In the genomic region with DNA sequence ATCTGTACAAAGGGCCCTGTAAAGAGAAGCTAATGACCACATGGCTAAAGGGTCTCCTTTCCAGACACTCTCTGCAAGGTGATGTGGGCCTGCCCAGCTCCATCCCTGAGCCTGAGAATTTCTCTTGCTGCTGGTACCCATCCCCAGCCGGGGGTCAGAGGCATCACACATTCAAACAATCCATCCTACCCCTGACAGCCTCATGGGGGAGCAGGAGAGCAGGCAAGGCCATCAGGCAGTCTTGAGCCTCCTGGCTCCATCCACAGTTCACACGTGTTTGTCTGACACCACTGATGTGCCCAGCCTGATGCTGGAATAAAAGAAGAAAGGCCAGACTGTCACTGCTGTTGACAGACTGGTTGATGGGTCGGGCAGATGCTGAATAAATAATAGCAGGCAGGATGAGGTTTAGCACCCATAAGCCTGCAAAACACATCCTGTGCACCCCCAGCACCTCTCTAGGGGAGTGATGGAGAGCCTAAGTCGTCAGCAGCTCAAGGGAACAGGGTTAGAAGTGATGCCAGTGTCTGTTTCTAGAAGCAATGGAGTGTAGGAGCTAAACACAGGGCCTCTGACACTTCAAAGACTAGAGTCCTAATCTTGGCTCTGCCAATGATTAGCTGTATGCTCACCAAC, we compare ENCODE assay signal across 8 cellular contexts. TPM values are rescaled to one million over a fixed set of nuclear protein-coding genes. Genes with fewer than 3 reads are reported as not detected.
DNase-seq lines count a peak whose midpoint lies in the region; ATAC-seq, FAIRE-seq and TF ChIP-seq lines count a peak whose summit lies in the region.

No MANE protein-coding gene starts in this region.

- peaks cover 0 to 6% of the 10 kb centered on the region in 2 experiments for H3K27me3 ChIP-seq in endothelial cell of umbilical vein (ENCODE audit: control insufficient read depth in 2 of 2, insufficient read depth in 2 of 2, low read length in 2 of 2)

- peak; percentile 69 for FAIRE-seq in endothelial cell of umbilical vein (lab: Jason Lieb, UNC)

- no peak overlapping the region for H3K4me3 Mint-ChIP-seq in activated T-helper 1 cell treated with anti-CD3 and anti-CD28 coated beads, Interleukin-12 subunit alpha, Interleukin-12 subunit beta, Interleukin-2, Interleukin-4 antibody, amounts not matched to agents 30 ng/mL and 10 ng/mL and 1 ng/mL, durations not matched to agents 14 hours and 24 hours and 36 hours

- no peaks in the 10 kb centered on the region for H3K9me1 ChIP-seq in endothelial cell of umbilical vein (replicated peaks; ENCODE audit: control insufficient read depth, extremely low read depth, insufficient read depth, low read length)

- no peak overlapping the region for H3K27ac Mint-ChIP-seq in activated T-helper 1 cell treated with anti-CD3 and anti-CD28 coated beads, Interleukin-12 subunit alpha, Interleukin-12 subunit beta, Interleukin-2, Interleukin-4 antibody, amounts not matched to agents 30 ng/mL and 10 ng/mL and 1 ng/mL, durations not matched to agents 14 hours and 24 hours and 36 hours

- H3K9me3 ChIP-seq in endothelial cell of umbilical vein (replicated peaks; ENCODE audit: control insufficient read depth, insufficient read depth, low read length) (no peaks in the 10 kb centered on the region), mucosa of descending colon (no peaks in the 10 kb centered on the region)

- H3K27ac ChIP-seq in endothelial cell of umbilical vein (ENCODE audit: insufficient read depth, low read depth, low read length), result no peak overlapping the region

- ATAC-seq in HG03175 (IDR thresholded peaks at IDR 0.05; ENCODE audit: unreplicated experiment) (peak; percentile 47), mucosa of descending colon (peak; percentile 63), HG03135 (IDR thresholded peaks at IDR 0.05; ENCODE audit: unreplicated experiment) (no peak), GM19324 (IDR thresholded peaks at IDR 0.05; ENCODE audit: low FRiP score, unreplicated experiment) (no peak)

- H3K4me1 Mint-ChIP-seq in activated T-helper 1 cell treated with anti-CD3 and anti-CD28 coated beads, Interleukin-12 subunit alpha, Interleukin-12 subunit beta, Interleukin-2, Interleukin-4 antibody, amounts not matched to agents 30 ng/mL and 10 ng/mL and 1 ng/mL, durations not matched to agents 14 hours and 24 hours and 36 hours (ENCODE audit: low read depth), result no peaks in the 10 kb centered on the region

- TF ChIP-seq CTCF in endothelial cell of umbilical vein (IDR thresholded peaks at IDR 0.05; ENCODE audit: extremely low read depth in 1 of 2, insufficient read depth in 1 of 2, low read depth in 1 of 2, low read length in 2 of 2) (peak; percentile 40 to 70), mucosa of descending colon (IDR thresholded peaks at IDR 0.05) (peak; percentile 11)

- BruUV-seq in endothelial cell of umbilical vein (replicated peaks; lab: Mats Ljungman, UMichigan), result no TSS peak

- H4K20me1 ChIP-seq in endothelial cell of umbilical vein (replicated peaks; ENCODE audit: control insufficient read depth, extremely low read depth, insufficient read depth, low read length), result no peaks in the 10 kb centered on the region

- no peaks in the 10 kb centered on the region for H3K79me2 ChIP-seq in endothelial cell of umbilical vein (ENCODE audit: control insufficient read depth, insufficient read depth, low read length)

- dilution Hi-C loops in endothelial cell of umbilical vein (cut with MboI; ENCODE audit: extremely low pct_ligation_motif_present, low sequenced_read_pairs), result no loop called here

- no peak overlapping the region for H2AFZ ChIP-seq in endothelial cell of umbilical vein (ENCODE audit: low read depth, low read length)

- intact Hi-C loops in endothelial cell of umbilical vein (cut with micrococcal nuclease), result no loop called here
- intact Hi-C loops in mucosa of descending colon (cut with DNase I, micrococcal nuclease), result no loop called here
- intact Hi-C loops in activated T-helper 1 cell treated with anti-CD3 and anti-CD28 coated beads, Interleukin-12 subunit alpha, Interleukin-12 subunit beta, Interleukin-2, Interleukin-4 antibody, amounts not matched to agents 30 ng/mL and 10 ng/mL and 1 ng/mL, durations not matched to agents 14 hours and 24 hours and 36 hours (cut with micrococcal nuclease), result no loop called here

- POLR2A ChIA-PET in endothelial cell of umbilical vein (lab: Charles Lee), result no interaction called here

- peak; percentile 7 for DNase-seq in GM04504 (ENCODE audit: low read depth)
- DNase-seq in SW480 (ENCODE audit: low spot score), result peak; percentile 22
- peak; percentile 36 for DNase-seq in endothelial cell of umbilical vein (ENCODE audit: low read depth, low spot score)
- peak in 1 of 3 donors; percentile 25 for DNase-seq in mucosa of descending colon
- no peak for DNase-seq in activated T-helper 1 cell treated with anti-CD3 and anti-CD28 coated beads, Interleukin-12 subunit alpha, Interleukin-12 subunit beta, Interleukin-2, Interleukin-4 antibody, amounts not matched to agents 30 ng/mL and 10 ng/mL and 1 ng/mL, durations not matched to agents 14 hours and 24 hours and 36 hours (ENCODE audit: low spot score)

- no peak overlapping the region for H3K4me2 ChIP-seq in endothelial cell of umbilical vein (ENCODE audit: insufficient read depth, low read length)

- H3K36me3 ChIP-seq in endothelial cell of umbilical vein (ENCODE audit: control insufficient read depth in 2 of 2, extremely low read depth in 1 of 2, insufficient read depth in 2 of 2, low read length in 2 of 2) (no peaks in the 10 kb centered on the region), mucosa of descending colon (ENCODE audit: low read depth) (no peaks in the 10 kb centered on the region)

- H3K4me3 ChIP-seq in endothelial cell of umbilical vein (replicated peaks in 1 of 3; ENCODE audit: insufficient read depth in 1 of 3, low read depth in 1 of 3, low read length in 3 of 3) (no peak overlapping the region), mucosa of descending colon (no peak overlapping the region)

- CTCF ChIA-PET in endothelial cell of umbilical vein (lab: Charles Lee), result interaction anchor here (0.9 to 1.9 kb wide), 5 partner anchors 19 to 274 kb away, joined by 3 to 6 read pairs (median 3); partner anchors contain the start of gene TLL2

- H3K36me3 Mint-ChIP-seq in activated T-helper 1 cell treated with anti-CD3 and anti-CD28 coated beads, Interleukin-12 subunit alpha, Interleukin-12 subunit beta, Interleukin-2, Interleukin-4 antibody, amounts not matched to agents 30 ng/mL and 10 ng/mL and 1 ng/mL, durations not matched to agents 14 hours and 24 hours and 36 hours (ENCODE audit: low read depth), result no peaks in the 10 kb centered on the region

- no peaks in the 10 kb centered on the region for H3K9me3 Mint-ChIP-seq in activated T-helper 1 cell treated with anti-CD3 and anti-CD28 coated beads, Interleukin-12 subunit alpha, Interleukin-12 subunit beta, Interleukin-2, Interleukin-4 antibody, amounts not matched to agents 30 ng/mL and 10 ng/mL and 1 ng/mL, durations not matched to agents 14 hours and 24 hours and 36 hours

- H3K4me1 ChIP-seq in endothelial cell of umbilical vein (ENCODE audit: control insufficient read depth, extremely low read depth, insufficient read depth, low read length), result no peaks in the 10 kb centered on the region
- no peaks in the 10 kb centered on the region for H3K4me1 ChIP-seq in mucosa of descending colon (ENCODE audit: low read depth)

- no peak overlapping the region for H3K9ac ChIP-seq in endothelial cell of umbilical vein (replicated peaks; ENCODE audit: extremely low read depth, insufficient read depth, low read length)

- H3K27me3 Mint-ChIP-seq in activated T-helper 1 cell treated with anti-CD3 and anti-CD28 coated beads, Interleukin-12 subunit alpha, Interleukin-12 subunit beta, Interleukin-2, Interleukin-4 antibody, amounts not matched to agents 30 ng/mL and 10 ng/mL and 1 ng/mL, durations not matched to agents 14 hours and 24 hours and 36 hours (ENCODE audit: insufficient read depth), result peaks cover 20% of the 10 kb centered on the region

- TF ChIP-seq POLR2A in endothelial cell of umbilical vein (IDR thresholded peaks at IDR 0.05; ENCODE audit: low read depth, low read length), result no peak

TF ChIP-seq in endothelial cell of umbilical vein, 7 proteins besides CTCF, POLR2A, EP300 and RAD21:
- TF ChIP-seq GATA2 (IDR thresholded peaks at IDR 0.05; ENCODE audit: insufficient read depth, insufficient read length, low read depth, low read length) (no peak), EZH2 (IDR thresholded peaks at IDR 0.05; ENCODE audit: borderline replicate concordance, low read depth, low read length, severe bottlenecking) (no peak), POLR2AphosphoS5 (IDR thresholded peaks at IDR 0.05; ENCODE audit: insufficient read depth, low read depth, low read length) (no peak), FOS (IDR thresholded peaks at IDR 0.05; ENCODE audit: borderline replicate concordance, insufficient read depth, low read length) (no peak), MAX (IDR thresholded peaks at IDR 0.05; ENCODE audit: insufficient read depth, insufficient read length) (no peak), MYC (IDR thresholded peaks at IDR 0.05; ENCODE audit: low read depth, low read length) (no peak), JUN (IDR thresholded peaks at IDR 0.05; ENCODE audit: borderline replicate concordance, insufficient read depth, insufficient read length, low read depth) (no peak)

RNA-seq across cellular contexts. Expression of gene TLL2, which starts 43.5 kb away (rescaled TPM):
- 0.05 and 0.20 TPM in 2 replicates for total RNA-seq in endothelial cell of umbilical vein
- polyA plus RNA-seq in endothelial cell of umbilical vein, result 0.03 and 0.10 TPM in 2 replicates
- polyA plus RNA-seq in endothelial cell of umbilical vein (2011; cell fraction: cytosol; rRNA removed), result 0.01 and 0.03 TPM in 2 replicates
- 0.06 TPM in 1 of 2 replicates, not detected in the other for polyA plus RNA-seq in endothelial cell of umbilical vein (2011; cell fraction: nucleus; rRNA removed)
- polyA plus RNA-seq in endothelial cell of umbilical vein (2012), result 0.03 and 0.05 TPM in 2 replicates
- polyA minus RNA-seq in endothelial cell of umbilical vein, result 0.13 and 0.32 TPM in 2 replicates
- polyA minus RNA-seq in endothelial cell of umbilical vein (2011; cell fraction: cytosol; rRNA and poly(A)+ RNA removed), result not detected
- 0.48 TPM in 1 of 2 replicates, not detected in the other for polyA minus RNA-seq in endothelial cell of umbilical vein (2011; cell fraction: nucleus; rRNA and poly(A)+ RNA removed)
- total RNA-seq in mucosa of descending colon, result under 1 TPM; 0.17 to 0.70 (median 0.65) TPM
- 0.07 TPM in 1 of 2 replicates, not detected in the other for total RNA-seq in activated T-helper 1 cell treated with anti-CD3 and anti-CD28 coated beads, Interleukin-12 subunit alpha, Interleukin-12 subunit beta, Interleukin-2, Interleukin-4 antibody, amounts not matched to agents 30 ng/mL and 10 ng/mL and 1 ng/mL, durations not matched to agents 14 hours and 24 hours and 36 hours

Comparison
In these comparisons a context has a peak if more than half of its experiments do, and no peak if none do; other contexts are left out.
1. ATAC-seq: peak in HG03175 (single experiment) and mucosa of descending colon (single experiment); none in HG03135 (single experiment) and GM19324 (single experiment).